ENCODE assay signal across 26 cellular contexts in the genomic region with DNA sequence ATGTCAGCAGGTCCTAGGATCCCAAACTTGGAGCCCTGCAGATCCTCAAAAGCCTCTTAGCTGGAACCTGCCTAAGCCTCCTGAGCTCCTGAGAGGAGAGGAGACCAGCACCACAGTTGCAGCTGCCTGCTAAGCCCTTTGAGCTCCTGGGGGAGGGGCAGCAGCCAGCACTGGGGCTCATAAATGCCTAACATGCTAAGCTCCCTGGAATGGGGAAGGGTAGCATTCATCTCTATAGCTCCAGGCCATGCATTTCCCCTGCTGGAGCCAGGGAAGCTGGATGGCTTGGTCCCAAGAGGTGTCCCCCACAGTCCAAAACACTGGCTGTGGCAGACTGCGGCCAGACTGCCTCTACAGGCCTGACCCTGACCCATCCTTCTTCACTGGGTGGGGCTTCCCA.
"Had no signal": no experiment of that assay in that cellular context is flagged by ENCODE, and none has a peak within 500 bp of the region (broad histone marks: within the 10 kb centered on the region; RNA-seq: fewer than 3 reads in every experiment).

No MANE protein-coding gene starts in this region.

- H3K36me3 Mint-ChIP-seq: immature natural killer cell; naive B cell; stimulated activated naive B cell treated with anti-CD40 and anti-IgM and Interleukin-4, amounts not matched to agents 10 μg/mL and 1 μg/mL and 100 μg/mL, for 72 hours had no signal

- ATAC-seq: gastrocnemius medialis; heart right ventricle; left colon; left ventricle myocardium superior; psoas muscle; sciatic nerve; stimulated activated naive B cell treated with anti-CD40 and anti-IgM and Interleukin-4, amounts not matched to agents 10 μg/mL and 1 μg/mL and 100 μg/mL, for 72 hours had no signal

- H3K9me3 ChIP-seq: esophagus muscularis mucosa, gastrocnemius medialis, neutrophil, psoas muscle, stomach, thoracic aorta, transverse colon had no signal

- H3K4me1 Mint-ChIP-seq: immature natural killer cell; naive B cell; nephron; stimulated activated naive B cell treated with anti-CD40 and anti-IgM and Interleukin-4, amounts not matched to agents 10 μg/mL and 1 μg/mL and 100 μg/mL, for 72 hours had no signal

- H3K4me3 Mint-ChIP-seq: immature natural killer cell; naive B cell; nephron; stimulated activated naive B cell treated with anti-CD40 and anti-IgM and Interleukin-4, amounts not matched to agents 10 μg/mL and 1 μg/mL and 100 μg/mL, for 72 hours had no signal

- H3K4me3 ChIP-seq: dorsolateral prefrontal cortex, esophagus muscularis mucosa, gastrocnemius medialis, heart right ventricle, lung, psoas muscle, spleen, stomach, thoracic aorta, transverse colon had no signal

- H3K27me3 Mint-ChIP-seq: naive B cell; stimulated activated naive B cell treated with anti-CD40 and anti-IgM and Interleukin-4, amounts not matched to agents 10 μg/mL and 1 μg/mL and 100 μg/mL, for 72 hours had no signal

- DNase-seq: cortex of kidney; dorsolateral prefrontal cortex; effector memory CD4-positive, alpha-beta T cell; gastrocnemius medialis; heart right ventricle; immature natural killer cell; left colon; left ventricle myocardium superior; mesenchymal stem cell; naive B cell; psoas muscle; spleen; stimulated activated CD4-positive, alpha-beta T cell treated with anti-CD3 and anti-CD28 coated beads, Interleukin-15, amount 100 ng/mL, for 24 hours; stimulated activated CD4-positive, alpha-beta T cell treated with anti-CD3 and anti-CD28 coated beads, Interleukin-1b, Interleukin-23, amount 100 ng/mL, for 48 hours; stimulated activated CD4-positive, alpha-beta T cell treated with anti-CD3 and anti-CD28 coated beads, Interleukin-4, amount 100 ng/mL, for 24 hours; stimulated activated naive B cell treated with anti-CD40 and anti-IgM and Interleukin-4, amounts not matched to agents 10 μg/mL and 1 μg/mL and 100 μg/mL, for 72 hours; stomach; substantia nigra; transverse colon had no signal

- H3K36me3 ChIP-seq: esophagus muscularis mucosa, gastrocnemius medialis, heart right ventricle, neutrophil, spleen, stomach, thoracic aorta, transverse colon had no signal

- H3K27ac Mint-ChIP-seq: immature natural killer cell; naive B cell; nephron; stimulated activated naive B cell treated with anti-CD40 and anti-IgM and Interleukin-4, amounts not matched to agents 10 μg/mL and 1 μg/mL and 100 μg/mL, for 72 hours had no signal

- H3K27ac ChIP-seq: dorsolateral prefrontal cortex, epithelial cell of prostate, esophagus muscularis mucosa, gastrocnemius medialis, heart right ventricle, neutrophil, psoas muscle, spleen, stomach, thoracic aorta, transverse colon had no signal

- H3K27me3 ChIP-seq: esophagus muscularis mucosa, gastrocnemius medialis, heart right ventricle, neutrophil, spleen, stomach, transverse colon had no signal

- H3K4me1 ChIP-seq: esophagus muscularis mucosa, gastrocnemius medialis, heart right ventricle, psoas muscle, spleen, stomach, transverse colon had no signal
